In the genomic region with DNA sequence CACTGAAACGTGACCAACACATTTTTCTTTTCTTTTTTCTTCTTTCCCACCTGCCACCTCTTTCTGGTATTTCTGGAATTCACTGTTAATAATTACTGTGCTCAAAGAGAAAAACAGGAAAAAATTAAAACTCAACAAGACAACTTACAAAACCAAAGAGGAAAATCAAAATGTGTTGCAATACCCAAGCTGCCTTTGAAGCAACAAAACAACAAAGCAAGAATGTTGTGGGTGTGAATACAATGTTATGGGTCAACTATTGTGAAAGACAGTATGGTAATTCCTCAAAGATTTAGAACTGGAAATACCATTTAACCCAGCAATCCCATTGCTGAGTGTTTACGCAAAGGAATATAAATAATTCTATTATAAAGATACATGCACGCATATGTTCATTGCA, we compare ENCODE assay signal across 1 cellular context.
TF ChIP-seq lines count a peak whose summit lies in the region.

No MANE protein-coding gene starts in this region.

TF ChIP-seq in H1, 55 proteins besides CTCF, POLR2A, EP300 and RAD21:
- TF ChIP-seq CBX8 (IDR thresholded peaks at IDR 0.05; ENCODE audit: borderline replicate concordance, low read depth, low read length) (no peak), CEBPB (IDR thresholded peaks at IDR 0.05; ENCODE audit: low read depth, low read length) (peak; percentile 19; the same call in 1 of the 2 replicates), SAP30 (IDR thresholded peaks at IDR 0.05; ENCODE audit: insufficient read depth, insufficient replicate concordance, low read length) (no peak), KDM4A (IDR thresholded peaks at IDR 0.05; ENCODE audit: low read depth, low read length, severe bottlenecking) (no peak), ASH2L (IDR thresholded peaks at IDR 0.05; ENCODE audit: low read length) (no peak), KDM5A (IDR thresholded peaks at IDR 0.05; ENCODE audit: low read length) (no peak), PHF8 (conservative IDR thresholded peaks at IDR 0.05; ENCODE audit: low read depth, low read length) (no peak)
